ENCODE assay signal across 7 cellular contexts in the genomic region with DNA sequence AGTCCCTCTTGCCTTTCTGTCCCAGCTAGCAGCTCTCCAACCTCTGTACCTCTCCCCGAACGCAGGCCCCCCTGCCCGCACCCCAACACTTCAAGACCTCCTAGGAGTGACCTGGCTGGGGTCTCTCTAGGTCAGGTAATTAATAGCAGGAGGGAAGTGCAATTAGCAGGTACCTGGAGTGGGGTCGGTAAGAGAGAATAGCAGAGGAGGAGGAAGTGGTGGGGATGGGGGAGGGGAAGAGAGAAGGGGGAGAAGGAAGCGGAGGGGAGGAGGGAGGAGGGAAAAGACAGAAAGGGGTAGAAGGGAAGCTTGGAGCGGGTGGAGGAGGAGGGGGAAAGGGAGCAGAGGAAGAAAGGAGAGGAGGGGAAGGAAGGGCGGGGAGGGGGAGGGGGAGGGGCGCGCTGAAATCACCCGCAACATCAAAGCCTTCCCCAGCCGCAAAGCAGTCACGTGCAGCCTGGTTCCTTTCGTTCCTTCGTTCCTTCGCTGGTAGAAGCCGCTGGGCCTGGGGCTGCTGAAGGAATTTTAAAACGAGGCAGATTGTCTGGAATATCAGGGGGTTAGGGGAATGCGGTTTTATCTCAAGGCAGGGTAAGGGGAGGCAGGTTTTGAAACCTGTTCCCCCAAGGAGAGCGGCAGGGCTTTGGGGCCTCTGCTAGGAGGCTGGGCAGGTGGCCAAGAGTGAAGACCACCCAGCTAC. TPM values are rescaled to one million over a fixed set of nuclear protein-coding genes. Genes with fewer than 3 reads are reported as not detected.
DNase-seq lines count a peak whose midpoint lies in the region; ATAC-seq and TF ChIP-seq lines count a peak whose summit lies in the region.

No MANE protein-coding gene starts in this region.

- H3K27me3 Mint-ChIP-seq in progenitor cell of endocrine pancreas, result peaks cover 25% of the 10 kb centered on the region

- H3K36me3 ChIP-seq in iPS-15b (ENCODE audit: control insufficient read depth, insufficient read depth, low read length) (no peaks in the 10 kb centered on the region), MG63 (no peaks in the 10 kb centered on the region)

- peaks cover 11% of the 10 kb centered on the region for H3K4me1 Mint-ChIP-seq in progenitor cell of endocrine pancreas (ENCODE audit: low read depth)

- no peak for TF ChIP-seq CTCF in NB4 (IDR thresholded peaks at IDR 0.05; ENCODE audit: low read depth, low read length)
- no peak for TF ChIP-seq CTCF in progenitor cell of endocrine pancreas (IDR thresholded peaks at IDR 0.05; ENCODE audit: unreplicated experiment)

- no peak overlapping the region for H3K4me3 ChIP-seq in NB4 (ENCODE audit: low read depth, low read length)
- H3K4me3 ChIP-seq in iPS-15b (ENCODE audit: low read depth, low read length), result peak overlapping the region; percentile 41
- H3K4me3 ChIP-seq in MG63, result no peak overlapping the region

- H3K9ac ChIP-seq in iPS-15b (ENCODE audit: low read depth, low read length), result no peak overlapping the region

- H3K27ac Mint-ChIP-seq in progenitor cell of endocrine pancreas, result no peak overlapping the region

- no peak for ATAC-seq in stimulated activated naive CD8-positive, alpha-beta T cell treated with anti-CD3 and anti-CD28 coated beads, Interleukin-15, Interleukin-2, amounts not matched to agents 100 U/mL and 50 U/mL, for 24 hours

- DNase-seq in NB4 (ENCODE audit: low read depth), result peak; percentile 74
- peak; percentile 38 to 52 for DNase-seq in activated CD4-positive, alpha-beta T cell treated with anti-CD3 and anti-CD28 coated beads, Interleukin-2, amount 50 U/mL, for 48 hours
- DNase-seq in stimulated activated naive CD8-positive, alpha-beta T cell treated with anti-CD3 and anti-CD28 coated beads, Interleukin-15, Interleukin-2, amounts not matched to agents 100 U/mL and 50 U/mL, for 24 hours, result peak; percentile 44
- DNase-seq in progenitor cell of endocrine pancreas (ENCODE audit: low spot score, unreplicated experiment), result no peak
- no peak for DNase-seq in mesenteric fat pad (ENCODE audit: low spot score)
- no peak for DNase-seq in MG63

- H3K9me3 ChIP-seq in iPS-15b (ENCODE audit: control insufficient read depth, insufficient read depth, low read length) (no peaks in the 10 kb centered on the region), MG63 (no peaks in the 10 kb centered on the region)

- no peaks in the 10 kb centered on the region for H3K36me3 Mint-ChIP-seq in progenitor cell of endocrine pancreas (ENCODE audit: insufficient read depth)

- no peak overlapping the region for H3K4me3 Mint-ChIP-seq in progenitor cell of endocrine pancreas (ENCODE audit: low read depth)

- TF ChIP-seq POLR2A in NB4 (IDR thresholded peaks at IDR 0.05; ENCODE audit: extremely low read depth, insufficient read length), result no peak

- no peaks in the 10 kb centered on the region for H3K9me3 Mint-ChIP-seq in progenitor cell of endocrine pancreas (ENCODE audit: low read depth)

- H3K4me1 ChIP-seq in iPS-15b (ENCODE audit: control insufficient read depth, insufficient read depth, low read length), result peaks cover 24% of the 10 kb centered on the region

- peaks cover 4% of the 10 kb centered on the region for H3K27me3 ChIP-seq in iPS-15b (ENCODE audit: control insufficient read depth, insufficient read depth, low read length)
- H3K27me3 ChIP-seq in MG63, result no peaks in the 10 kb centered on the region

RNA-seq across cellular contexts. Expression of a gene that starts 29.3 kb away (rescaled TPM):
- total RNA-seq in progenitor cell of endocrine pancreas, result 66.1 and 68.5 TPM in 2 replicates
- total RNA-seq in mesenteric fat pad, result 25.2 TPM
- total RNA-seq in MG63 (2014; rRNA removed; shearing (Covaris generic); ENCODE audit: low replicate concordance), result 9.6 and 13.0 TPM in 2 replicates

Comparison
In these comparisons a context has a peak if more than half of its experiments do, and no peak if none do; other contexts are left out.
1. DNase-seq: peak in NB4 (single experiment), activated CD4-positive, alpha-beta T cell treated with anti-CD3 and anti-CD28 coated beads, Interleukin-2, amount 50 U/mL, for 48 hours (2 of 2) and stimulated activated naive CD8-positive, alpha-beta T cell treated with anti-CD3 and anti-CD28 coated beads, Interleukin-15, Interleukin-2, amounts not matched to agents 100 U/mL and 50 U/mL, for 24 hours (single experiment); none in progenitor cell of endocrine pancreas (single experiment), mesenteric fat pad (single experiment) and MG63 (single experiment).